1 cellular context compared by ENCODE assay signal in the genomic region with DNA sequence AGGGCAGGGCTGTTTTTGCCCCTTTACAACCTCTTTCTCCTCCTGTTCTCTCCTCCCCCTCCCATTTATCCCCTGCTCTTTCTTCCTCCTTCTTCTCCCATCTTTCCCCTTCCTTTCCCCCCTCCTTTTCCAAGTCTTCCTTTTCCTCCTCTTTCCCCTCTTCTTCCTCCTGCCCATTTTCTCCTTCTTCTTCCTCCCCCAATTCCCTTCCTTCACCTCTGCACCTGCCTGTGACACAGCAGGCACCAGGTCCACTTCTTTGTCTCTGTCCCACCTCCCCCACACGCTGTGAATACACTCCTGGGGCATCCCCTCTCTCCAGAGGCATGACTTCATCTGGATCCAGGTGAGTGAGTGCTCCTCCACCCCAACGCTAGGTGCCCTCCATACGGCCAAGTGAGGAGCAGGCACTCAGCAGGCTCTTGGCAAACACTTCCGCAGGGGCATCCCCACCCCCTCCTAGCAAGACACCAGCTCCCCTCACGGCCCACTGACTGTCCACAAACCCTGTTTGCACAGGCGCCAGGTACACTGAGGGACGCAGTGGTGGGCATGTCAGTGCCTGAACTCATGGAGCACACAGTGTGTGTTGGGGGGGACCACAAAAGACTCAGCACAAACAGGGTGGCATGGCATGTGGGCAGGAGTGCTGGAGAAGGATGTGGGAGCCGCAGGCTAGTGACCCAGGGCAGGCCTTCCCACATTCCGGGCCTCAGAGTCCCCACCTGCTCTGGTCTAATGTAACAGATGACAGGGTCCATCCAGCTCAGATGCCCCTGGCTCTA.
TF ChIP-seq lines count a peak whose summit lies in the region.

No MANE protein-coding gene starts in this region.

TF ChIP-seq in K562, 482 proteins besides CTCF, POLR2A, EP300 and RAD21 (continues in another document):
- TF ChIP-seq, protein P1, sequence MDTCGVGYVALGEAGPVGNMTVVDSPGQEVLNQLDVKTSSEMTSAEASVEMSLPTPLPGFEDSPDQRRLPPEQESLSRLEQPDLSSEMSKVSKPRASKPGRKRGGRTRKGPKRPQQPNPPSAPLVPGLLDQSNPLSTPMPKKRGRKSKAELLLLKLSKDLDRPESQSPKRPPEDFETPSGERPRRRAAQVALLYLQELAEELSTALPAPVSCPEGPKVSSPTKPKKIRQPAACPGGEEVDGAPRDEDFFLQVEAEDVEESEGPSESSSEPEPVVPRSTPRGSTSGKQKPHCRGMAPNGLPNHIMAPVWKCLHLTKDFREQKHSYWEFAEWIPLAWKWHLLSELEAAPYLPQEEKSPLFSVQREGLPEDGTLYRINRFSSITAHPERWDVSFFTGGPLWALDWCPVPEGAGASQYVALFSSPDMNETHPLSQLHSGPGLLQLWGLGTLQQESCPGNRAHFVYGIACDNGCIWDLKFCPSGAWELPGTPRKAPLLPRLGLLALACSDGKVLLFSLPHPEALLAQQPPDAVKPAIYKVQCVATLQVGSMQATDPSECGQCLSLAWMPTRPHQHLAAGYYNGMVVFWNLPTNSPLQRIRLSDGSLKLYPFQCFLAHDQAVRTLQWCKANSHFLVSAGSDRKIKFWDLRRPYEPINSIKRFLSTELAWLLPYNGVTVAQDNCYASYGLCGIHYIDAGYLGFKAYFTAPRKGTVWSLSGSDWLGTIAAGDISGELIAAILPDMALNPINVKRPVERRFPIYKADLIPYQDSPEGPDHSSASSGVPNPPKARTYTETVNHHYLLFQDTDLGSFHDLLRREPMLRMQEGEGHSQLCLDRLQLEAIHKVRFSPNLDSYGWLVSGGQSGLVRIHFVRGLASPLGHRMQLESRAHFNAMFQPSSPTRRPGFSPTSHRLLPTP (IDR thresholded peaks at IDR 0.05; ENCODE audit: borderline replicate concordance, extremely low read depth, insufficient read length): no peak
- no peak for TF ChIP-seq RUNX1 (IDR thresholded peaks at IDR 0.05; ENCODE audit: low read depth)
- TF ChIP-seq SMARCE1 (IDR thresholded peaks at IDR 0.05): peak; percentile 35; the same call in 1 of the 2 replicates
- peak; percentile 11 for TF ChIP-seq ARHGAP35 (IDR thresholded peaks at IDR 0.05; ENCODE audit: partially characterized antibody)
- TF ChIP-seq HLTF (IDR thresholded peaks at IDR 0.05): 0 out of 2 replicates have a peak, but pooled peaks have one; percentile 26
- TF ChIP-seq MTA1 (IDR thresholded peaks at IDR 0.05; ENCODE audit: borderline replicate concordance): 0 out of 2 replicates have a peak, but pooled peaks have one; percentile 15
- TF ChIP-seq CREM (IDR thresholded peaks at IDR 0.05; ENCODE audit: low read depth): no peak
- TF ChIP-seq, protein P2, sequence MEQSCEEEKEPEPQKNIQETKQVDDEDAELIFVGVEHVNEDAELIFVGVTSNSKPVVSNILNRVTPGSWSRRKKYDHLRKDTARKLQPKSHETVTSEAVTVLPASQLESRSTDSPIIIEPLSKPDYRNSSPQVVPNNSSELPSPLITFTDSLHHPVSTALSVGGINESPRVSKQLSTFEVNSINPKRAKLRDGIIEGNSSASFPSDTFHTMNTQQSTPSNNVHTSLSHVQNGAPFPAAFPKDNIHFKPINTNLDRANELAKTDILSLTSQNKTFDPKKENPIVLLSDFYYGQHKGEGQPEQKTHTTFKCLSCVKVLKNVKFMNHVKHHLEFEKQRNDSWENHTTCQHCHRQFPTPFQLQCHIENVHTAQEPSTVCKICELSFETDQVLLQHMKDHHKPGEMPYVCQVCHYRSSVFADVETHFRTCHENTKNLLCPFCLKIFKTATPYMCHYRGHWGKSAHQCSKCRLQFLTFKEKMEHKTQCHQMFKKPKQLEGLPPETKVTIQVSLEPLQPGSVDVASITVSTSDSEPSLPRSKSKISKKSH (CRISPR knock-in tag; IDR thresholded peaks at IDR 0.05): no peak
- no peak for TF ChIP-seq ZNF282 (CRISPR knock-in tag; IDR thresholded peaks at IDR 0.05)
- no peak for TF ChIP-seq CBX5 (IDR thresholded peaks at IDR 0.05; ENCODE audit: borderline replicate concordance, low read depth)
- no peak for TF ChIP-seq RBBP5 (IDR thresholded peaks at IDR 0.05; ENCODE audit: borderline replicate concordance, insufficient read depth, low read length, poor library complexity, severe bottlenecking)
- no peak for TF ChIP-seq ZFPM2 (CRISPR knock-in tag; IDR thresholded peaks at IDR 0.05)
- no peak for TF ChIP-seq ZBTB7A (IDR thresholded peaks at IDR 0.05; ENCODE audit: borderline replicate concordance, control insufficient read depth, low read depth, low read length)
- TF ChIP-seq FOXA3 (CRISPR knock-in tag; conservative IDR thresholded peaks at IDR 0.05 in 1 of 2, IDR thresholded peaks at IDR 0.05 in 1 of 2): no peak
- TF ChIP-seq GATAD2A (IDR thresholded peaks at IDR 0.05): 0 out of 2 replicates have a peak, but pooled peaks have one; percentile 19
- TF ChIP-seq ZNF133 (CRISPR knock-in tag; IDR thresholded peaks at IDR 0.05): no peak
- TF ChIP-seq, protein P3, sequence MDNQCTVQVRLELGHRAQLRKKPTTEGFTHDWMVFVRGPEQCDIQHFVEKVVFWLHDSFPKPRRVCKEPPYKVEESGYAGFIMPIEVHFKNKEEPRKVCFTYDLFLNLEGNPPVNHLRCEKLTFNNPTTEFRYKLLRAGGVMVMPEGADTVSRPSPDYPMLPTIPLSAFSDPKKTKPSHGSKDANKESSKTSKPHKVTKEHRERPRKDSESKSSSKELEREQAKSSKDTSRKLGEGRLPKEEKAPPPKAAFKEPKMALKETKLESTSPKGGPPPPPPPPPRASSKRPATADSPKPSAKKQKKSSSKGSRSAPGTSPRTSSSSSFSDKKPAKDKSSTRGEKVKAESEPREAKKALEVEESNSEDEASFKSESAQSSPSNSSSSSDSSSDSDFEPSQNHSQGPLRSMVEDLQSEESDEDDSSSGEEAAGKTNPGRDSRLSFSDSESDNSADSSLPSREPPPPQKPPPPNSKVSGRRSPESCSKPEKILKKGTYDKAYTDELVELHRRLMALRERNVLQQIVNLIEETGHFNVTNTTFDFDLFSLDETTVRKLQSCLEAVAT (IDR thresholded peaks at IDR 0.05): 0 out of 4 replicates have a peak, but pooled peaks have one; percentile 27 to 43
- TF ChIP-seq LARP7 (IDR thresholded peaks at IDR 0.05): 0 out of 2 replicates have a peak, but pooled peaks have one; percentile 82
- TF ChIP-seq, protein P4, sequence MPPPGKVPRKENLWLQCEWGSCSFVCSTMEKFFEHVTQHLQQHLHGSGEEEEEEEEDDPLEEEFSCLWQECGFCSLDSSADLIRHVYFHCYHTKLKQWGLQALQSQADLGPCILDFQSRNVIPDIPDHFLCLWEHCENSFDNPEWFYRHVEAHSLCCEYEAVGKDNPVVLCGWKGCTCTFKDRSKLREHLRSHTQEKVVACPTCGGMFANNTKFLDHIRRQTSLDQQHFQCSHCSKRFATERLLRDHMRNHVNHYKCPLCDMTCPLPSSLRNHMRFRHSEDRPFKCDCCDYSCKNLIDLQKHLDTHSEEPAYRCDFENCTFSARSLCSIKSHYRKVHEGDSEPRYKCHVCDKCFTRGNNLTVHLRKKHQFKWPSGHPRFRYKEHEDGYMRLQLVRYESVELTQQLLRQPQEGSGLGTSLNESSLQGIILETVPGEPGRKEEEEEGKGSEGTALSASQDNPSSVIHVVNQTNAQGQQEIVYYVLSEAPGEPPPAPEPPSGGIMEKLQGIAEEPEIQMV (tag; conservative IDR thresholded peaks at IDR 0.05; ENCODE audit: low read depth): 0 out of 2 replicates have a peak, but pooled peaks have one; percentile 27
- TF ChIP-seq PYGO2 (tag; IDR thresholded peaks at IDR 0.05): no peak
- TF ChIP-seq, protein P5, sequence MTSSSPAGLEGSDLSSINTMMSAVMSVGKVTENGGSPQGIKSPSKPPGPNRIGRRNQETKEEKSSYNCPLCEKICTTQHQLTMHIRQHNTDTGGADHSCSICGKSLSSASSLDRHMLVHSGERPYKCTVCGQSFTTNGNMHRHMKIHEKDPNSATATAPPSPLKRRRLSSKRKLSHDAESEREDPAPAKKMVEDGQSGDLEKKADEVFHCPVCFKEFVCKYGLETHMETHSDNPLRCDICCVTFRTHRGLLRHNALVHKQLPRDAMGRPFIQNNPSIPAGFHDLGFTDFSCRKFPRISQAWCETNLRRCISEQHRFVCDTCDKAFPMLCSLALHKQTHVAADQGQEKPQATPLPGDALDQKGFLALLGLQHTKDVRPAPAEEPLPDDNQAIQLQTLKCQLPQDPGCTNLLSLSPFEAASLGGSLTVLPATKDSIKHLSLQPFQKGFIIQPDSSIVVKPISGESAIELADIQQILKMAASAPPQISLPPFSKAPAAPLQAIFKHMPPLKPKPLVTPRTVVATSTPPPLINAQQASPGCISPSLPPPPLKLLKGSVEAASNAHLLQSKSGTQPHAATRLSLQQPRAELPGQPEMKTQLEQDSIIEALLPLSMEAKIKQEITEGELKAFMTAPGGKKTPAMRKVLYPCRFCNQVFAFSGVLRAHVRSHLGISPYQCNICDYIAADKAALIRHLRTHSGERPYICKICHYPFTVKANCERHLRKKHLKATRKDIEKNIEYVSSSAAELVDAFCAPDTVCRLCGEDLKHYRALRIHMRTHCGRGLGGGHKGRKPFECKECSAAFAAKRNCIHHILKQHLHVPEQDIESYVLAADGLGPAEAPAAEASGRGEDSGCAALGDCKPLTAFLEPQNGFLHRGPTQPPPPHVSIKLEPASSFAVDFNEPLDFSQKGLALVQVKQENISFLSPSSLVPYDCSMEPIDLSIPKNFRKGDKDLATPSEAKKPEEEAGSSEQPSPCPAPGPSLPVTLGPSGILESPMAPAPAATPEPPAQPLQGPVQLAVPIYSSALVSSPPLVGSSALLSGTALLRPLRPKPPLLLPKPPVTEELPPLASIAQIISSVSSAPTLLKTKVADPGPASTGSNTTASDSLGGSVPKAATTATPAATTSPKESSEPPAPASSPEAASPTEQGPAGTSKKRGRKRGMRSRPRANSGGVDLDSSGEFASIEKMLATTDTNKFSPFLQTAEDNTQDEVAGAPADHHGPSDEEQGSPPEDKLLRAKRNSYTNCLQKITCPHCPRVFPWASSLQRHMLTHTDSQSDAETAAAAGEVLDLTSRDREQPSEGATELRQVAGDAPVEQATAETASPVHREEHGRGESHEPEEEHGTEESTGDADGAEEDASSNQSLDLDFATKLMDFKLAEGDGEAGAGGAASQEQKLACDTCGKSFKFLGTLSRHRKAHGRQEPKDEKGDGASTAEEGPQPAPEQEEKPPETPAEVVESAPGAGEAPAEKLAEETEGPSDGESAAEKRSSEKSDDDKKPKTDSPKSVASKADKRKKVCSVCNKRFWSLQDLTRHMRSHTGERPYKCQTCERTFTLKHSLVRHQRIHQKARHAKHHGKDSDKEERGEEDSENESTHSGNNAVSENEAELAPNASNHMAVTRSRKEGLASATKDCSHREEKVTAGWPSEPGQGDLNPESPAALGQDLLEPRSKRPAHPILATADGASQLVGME (CRISPR knock-in tag; IDR thresholded peaks at IDR 0.05): no peak
- TF ChIP-seq PTTG1 (tag; IDR thresholded peaks at IDR 0.05; ENCODE audit: low read depth): no peak
- TF ChIP-seq TCF7L2 (IDR thresholded peaks at IDR 0.05; ENCODE audit: low read depth, low read length): no peak
- no peak for TF ChIP-seq THRAP3 (IDR thresholded peaks at IDR 0.05; ENCODE audit: borderline replicate concordance)
- no peak for TF ChIP-seq SMARCA4 (IDR thresholded peaks at IDR 0.05)
- TF ChIP-seq ELF1 (tag; IDR thresholded peaks at IDR 0.05): no peak
- TF ChIP-seq TFAM (CRISPR knock-in tag; conservative IDR thresholded peaks at IDR 0.05): no peak
- TF ChIP-seq, protein P6, sequence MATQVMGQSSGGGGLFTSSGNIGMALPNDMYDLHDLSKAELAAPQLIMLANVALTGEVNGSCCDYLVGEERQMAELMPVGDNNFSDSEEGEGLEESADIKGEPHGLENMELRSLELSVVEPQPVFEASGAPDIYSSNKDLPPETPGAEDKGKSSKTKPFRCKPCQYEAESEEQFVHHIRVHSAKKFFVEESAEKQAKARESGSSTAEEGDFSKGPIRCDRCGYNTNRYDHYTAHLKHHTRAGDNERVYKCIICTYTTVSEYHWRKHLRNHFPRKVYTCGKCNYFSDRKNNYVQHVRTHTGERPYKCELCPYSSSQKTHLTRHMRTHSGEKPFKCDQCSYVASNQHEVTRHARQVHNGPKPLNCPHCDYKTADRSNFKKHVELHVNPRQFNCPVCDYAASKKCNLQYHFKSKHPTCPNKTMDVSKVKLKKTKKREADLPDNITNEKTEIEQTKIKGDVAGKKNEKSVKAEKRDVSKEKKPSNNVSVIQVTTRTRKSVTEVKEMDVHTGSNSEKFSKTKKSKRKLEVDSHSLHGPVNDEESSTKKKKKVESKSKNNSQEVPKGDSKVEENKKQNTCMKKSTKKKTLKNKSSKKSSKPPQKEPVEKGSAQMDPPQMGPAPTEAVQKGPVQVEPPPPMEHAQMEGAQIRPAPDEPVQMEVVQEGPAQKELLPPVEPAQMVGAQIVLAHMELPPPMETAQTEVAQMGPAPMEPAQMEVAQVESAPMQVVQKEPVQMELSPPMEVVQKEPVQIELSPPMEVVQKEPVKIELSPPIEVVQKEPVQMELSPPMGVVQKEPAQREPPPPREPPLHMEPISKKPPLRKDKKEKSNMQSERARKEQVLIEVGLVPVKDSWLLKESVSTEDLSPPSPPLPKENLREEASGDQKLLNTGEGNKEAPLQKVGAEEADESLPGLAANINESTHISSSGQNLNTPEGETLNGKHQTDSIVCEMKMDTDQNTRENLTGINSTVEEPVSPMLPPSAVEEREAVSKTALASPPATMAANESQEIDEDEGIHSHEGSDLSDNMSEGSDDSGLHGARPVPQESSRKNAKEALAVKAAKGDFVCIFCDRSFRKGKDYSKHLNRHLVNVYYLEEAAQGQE (CRISPR knock-in tag; IDR thresholded peaks at IDR 0.05; ENCODE audit: low read depth): no peak
- TF ChIP-seq, protein P7, sequence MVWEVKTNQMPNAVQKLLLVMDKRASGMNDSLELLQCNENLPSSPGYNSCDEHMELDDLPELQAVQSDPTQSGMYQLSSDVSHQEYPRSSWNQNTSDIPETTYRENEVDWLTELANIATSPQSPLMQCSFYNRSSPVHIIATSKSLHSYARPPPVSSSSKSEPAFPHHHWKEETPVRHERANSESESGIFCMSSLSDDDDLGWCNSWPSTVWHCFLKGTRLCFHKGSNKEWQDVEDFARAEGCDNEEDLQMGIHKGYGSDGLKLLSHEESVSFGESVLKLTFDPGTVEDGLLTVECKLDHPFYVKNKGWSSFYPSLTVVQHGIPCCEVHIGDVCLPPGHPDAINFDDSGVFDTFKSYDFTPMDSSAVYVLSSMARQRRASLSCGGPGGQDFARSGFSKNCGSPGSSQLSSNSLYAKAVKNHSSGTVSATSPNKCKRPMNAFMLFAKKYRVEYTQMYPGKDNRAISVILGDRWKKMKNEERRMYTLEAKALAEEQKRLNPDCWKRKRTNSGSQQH (CRISPR knock-in tag; IDR thresholded peaks at IDR 0.05): 0 out of 2 replicates have a peak, but pooled peaks have one; percentile 24
- no peak for TF ChIP-seq PPARD (CRISPR knock-in tag; IDR thresholded peaks at IDR 0.05)
- TF ChIP-seq, protein P8, sequence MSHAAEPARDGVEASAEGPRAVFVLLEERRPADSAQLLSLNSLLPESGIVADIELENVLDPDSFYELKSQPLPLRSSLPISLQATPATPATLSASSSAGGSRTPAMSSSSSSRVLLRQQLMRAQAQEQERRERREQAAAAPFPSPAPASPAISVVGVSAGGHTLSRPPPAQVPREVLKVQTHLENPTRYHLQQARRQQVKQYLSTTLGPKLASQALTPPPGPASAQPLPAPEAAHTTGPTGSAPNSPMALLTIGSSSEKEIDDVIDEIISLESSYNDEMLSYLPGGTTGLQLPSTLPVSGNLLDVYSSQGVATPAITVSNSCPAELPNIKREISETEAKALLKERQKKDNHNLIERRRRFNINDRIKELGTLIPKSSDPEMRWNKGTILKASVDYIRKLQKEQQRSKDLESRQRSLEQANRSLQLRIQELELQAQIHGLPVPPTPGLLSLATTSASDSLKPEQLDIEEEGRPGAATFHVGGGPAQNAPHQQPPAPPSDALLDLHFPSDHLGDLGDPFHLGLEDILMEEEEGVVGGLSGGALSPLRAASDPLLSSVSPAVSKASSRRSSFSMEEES (CRISPR knock-in tag; IDR thresholded peaks at IDR 0.05): no peak
- 0 out of 2 replicates have a peak, but pooled peaks have one; percentile 3 for TF ChIP-seq OTX1 (CRISPR knock-in tag; IDR thresholded peaks at IDR 0.05)
- TF ChIP-seq HDAC1 (IDR thresholded peaks at IDR 0.05): peak in 1 of 2 experiments; percentile 53; a peak in 1 of 4 replicates
